ENCODE assay signal across 18 cellular contexts in the genomic region with DNA sequence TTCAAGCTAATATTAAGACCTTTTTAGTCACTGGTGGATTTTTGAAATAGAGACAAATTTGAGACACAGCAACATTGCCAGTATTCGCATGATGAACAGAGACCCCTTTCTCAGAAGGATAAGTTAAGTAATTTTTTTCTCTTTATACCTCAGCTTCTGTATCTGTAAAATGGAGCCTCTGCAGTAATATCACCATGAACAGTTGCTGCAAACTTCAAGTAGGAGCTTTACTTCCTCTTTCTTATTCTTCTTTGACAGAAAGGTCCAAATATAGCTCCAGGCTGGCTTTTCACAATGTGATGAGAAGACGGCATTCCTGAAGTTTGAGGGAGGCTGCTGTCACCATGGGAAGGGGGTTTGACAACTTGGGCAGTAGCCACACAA.
DNase-seq lines count a peak whose midpoint lies in the region; ATAC-seq and TF ChIP-seq lines count a peak whose summit lies in the region.
"Had no signal": no experiment of that assay in that cellular context is flagged by ENCODE, and none has a peak within 500 bp of the region (broad histone marks: within the 10 kb centered on the region; RNA-seq: fewer than 3 reads in every experiment).

No MANE protein-coding gene starts in this region.

- POLR2A ChIA-PET in SK-N-SH (lab: Yijun Ruan, JAX), result interaction anchor here (0.9 to 1.5 kb wide), 7 partner anchors 11 to 351 kb away, joined by 3 to 12 read pairs (median 6); no protein-coding TSS in a partner anchor

- H3K9me3 Mint-ChIP-seq in activated T-cell treated with anti-CD3 and anti-CD28 coated beads, Interleukin-2, amount 50 U/mL, for 4 hours, result no peaks in the 10 kb centered on the region
- peaks cover 0 to 7% (median under 1%) of the 10 kb centered on the region in 6 donors for H3K9me3 Mint-ChIP-seq in immature natural killer cell

- intact Hi-C loops in dorsolateral prefrontal cortex (cut with DNase I), result no loop called here

- TF ChIP-seq CTCF in SK-N-SH (IDR thresholded peaks at IDR 0.05), result no peak
- no peak for TF ChIP-seq CTCF in dorsolateral prefrontal cortex (IDR thresholded peaks at IDR 0.05 in 54 of 56, conservative IDR thresholded peaks at IDR 0.05 in 2 of 56; ENCODE audit: low read depth in 1 of 56, partially characterized antibody in 56 of 56)

- H3K9ac ChIP-seq in SK-N-SH, result no peak overlapping the region
- H3K9ac ChIP-seq: BLaER1 treated with 17β-estradiol and CSF1 and Interleukin-3, amounts not matched to agents 10 nM and 100 nM had no signal

- TF ChIP-seq RAD21 in SK-N-SH (IDR thresholded peaks at IDR 0.05; ENCODE audit: low read length), result no peak

- 11% methylated on average over 2 of the region's 2 CpGs for WGBS in SK-N-SH (ENCODE audit: low lambda C conversion rate)

- H3K27ac Mint-ChIP-seq in immature natural killer cell, result no peak overlapping the region

- H3K4me3 ChIP-seq in SK-N-SH (ENCODE audit: low read depth in 2 of 2, low read length in 1 of 2) (no peak overlapping the region), dorsolateral prefrontal cortex (no peak overlapping the region)
- H3K4me3 ChIP-seq: BLaER1 treated with 17β-estradiol and CSF1 and Interleukin-3, amounts not matched to agents 10 nM and 100 nM; Peyer's patch had no signal

- H3K4me1 Mint-ChIP-seq in activated T-cell treated with anti-CD3 and anti-CD28 coated beads, Interleukin-2, amount 50 U/mL, for 4 hours (ENCODE audit: low read depth), result no peaks in the 10 kb centered on the region
- H3K4me1 Mint-ChIP-seq in immature natural killer cell, result no peaks in the 10 kb centered on the region

- no peaks in the 10 kb centered on the region for H3K36me3 Mint-ChIP-seq in activated T-cell treated with anti-CD3 and anti-CD28 coated beads, Interleukin-2, amount 50 U/mL, for 4 hours (ENCODE audit: insufficient read depth)
- no peaks in the 10 kb centered on the region for H3K36me3 Mint-ChIP-seq in immature natural killer cell

- no peak overlapping the region for H3K4me2 ChIP-seq in SK-N-SH
- H3K4me2 ChIP-seq: BLaER1 treated with 17β-estradiol and CSF1 and Interleukin-3, amounts not matched to agents 10 nM and 100 nM had no signal

- CTCF ChIA-PET in SK-N-SH (lab: Yijun Ruan, JAX), result interaction anchor here (0.7 to 2.7 kb wide), 14 partner anchors 11 to 377 kb away, joined by 3 to 29 read pairs (median 3); no protein-coding TSS in a partner anchor

- TF ChIP-seq EP300 in SK-N-SH (IDR thresholded peaks at IDR 0.05; ENCODE audit: borderline replicate concordance in 1 of 2, low read depth in 1 of 2, low read length in 1 of 2), result no peak

- H3K27ac ChIP-seq in SK-N-SH (ENCODE audit: low read depth in 2 of 2, low read length in 1 of 2) (peak overlapping the region; percentile 12 to 99; a peak in 2 of 4 replicates), dorsolateral prefrontal cortex (peak overlapping the region in 34 of 59 donors; percentile 1 to 77 (median 51))
- H3K27ac ChIP-seq: BLaER1 treated with 17β-estradiol and CSF1 and Interleukin-3, amounts not matched to agents 10 nM and 100 nM; HL-60; Peyer's patch had no signal

- H3K4me3 Mint-ChIP-seq in activated T-cell treated with anti-CD3 and anti-CD28 coated beads, Interleukin-2, amount 50 U/mL, for 4 hours, result no peak overlapping the region
- no peak overlapping the region for H3K4me3 Mint-ChIP-seq in immature natural killer cell

- no peaks in the 10 kb centered on the region for H3K27me3 Mint-ChIP-seq in activated T-cell treated with anti-CD3 and anti-CD28 coated beads, Interleukin-2, amount 50 U/mL, for 4 hours (ENCODE audit: low read depth)
- H3K27me3 Mint-ChIP-seq in immature natural killer cell (ENCODE audit: low read depth in 3 of 3), result peaks cover 0 to 2% (median 0%) of the 10 kb centered on the region in 3 donors

- H3K79me2 ChIP-seq in SK-N-SH (ENCODE audit: insufficient read depth), result no peaks in the 10 kb centered on the region

- H3F3A ChIP-seq in SK-N-SH (replicated peaks; ENCODE audit: insufficient read depth), result no peaks in the 10 kb centered on the region

- DNase-seq in SK-N-SH, result no peak
- peak; percentile 49 for DNase-seq in MV-4-11 (lab: John Stamatoyannopoulos, UW)
- no peak for DNase-seq in dorsolateral prefrontal cortex
- no peak for DNase-seq in activated naive CD4-positive, alpha-beta T cell (lab: John Stamatoyannopoulos, UW)
- DNase-seq in activated T-cell treated with anti-CD3 and anti-CD28 coated beads, Interleukin-2, amount 50 U/mL, for 4 hours, result no peak
- no peak for DNase-seq in activated CD4-positive, alpha-beta T cell treated with anti-CD3 and anti-CD28 coated beads, Interleukin-2, amount 50 U/mL, for 1 hour
- DNase-seq in immature natural killer cell, result no peak
- DNase-seq: DMS 273 treated with DMSO at 0.1 percent for 48 hours, EL, HCEC 1CT, NCI-H1092 treated with DMSO at 0.1 percent for 48 hours, NCI-H1694, NCI-H69, Peyer's patch, SHP77 had no signal

- H3K4me1 ChIP-seq in SK-N-SH (ENCODE audit: control insufficient read depth in 1 of 2, insufficient read depth in 2 of 2, low read depth in 1 of 2, low read length in 1 of 2), result peaks cover 0 to 63% of the 10 kb centered on the region in 2 experiments; a peak in 2 of 4 replicates

- ATAC-seq in SK-N-SH treated with all-trans-retinoic acid at 6 μM for 48 hours, result no peak
- no peak for ATAC-seq in activated T-cell treated with anti-CD3 and anti-CD28 coated beads, Interleukin-2, amount 50 U/mL, for 4 hours

- H3K27me3 ChIP-seq in SK-N-SH (ENCODE audit: insufficient read depth) (no peaks in the 10 kb centered on the region), dorsolateral prefrontal cortex (peaks cover 0 to 6% (median 0%) of the 10 kb centered on the region in 45 donors)
- H3K27me3 ChIP-seq: BLaER1 treated with 17β-estradiol and CSF1 and Interleukin-3, amounts not matched to agents 10 nM and 100 nM; Peyer's patch had no signal

- H3K9me2 ChIP-seq in SK-N-SH, result no peaks in the 10 kb centered on the region

- H4K20me1 ChIP-seq in SK-N-SH (ENCODE audit: insufficient read depth), result no peaks in the 10 kb centered on the region
- H4K20me1 ChIP-seq: BLaER1 treated with 17β-estradiol and CSF1 and Interleukin-3, amounts not matched to agents 10 nM and 100 nM had no signal

- no peak overlapping the region for H2AFZ ChIP-seq in SK-N-SH (ENCODE audit: low read depth)

- H3K9me3 ChIP-seq in SK-N-SH, result 0 out of 2 replicates have a peak, but pooled peaks cover 8% of the 10 kb centered on the region
- H3K9me3 ChIP-seq: Peyer's patch had no signal

- no peaks in the 10 kb centered on the region for H3K36me3 ChIP-seq in SK-N-SH (replicated peaks in 1 of 2; ENCODE audit: control insufficient read depth in 1 of 2, insufficient read depth in 2 of 2, low read length in 1 of 2)
- H3K36me3 ChIP-seq: BLaER1 treated with 17β-estradiol and CSF1 and Interleukin-3, amounts not matched to agents 10 nM and 100 nM; Peyer's patch had no signal

TF ChIP-seq in SK-N-SH, 30 proteins besides CTCF, POLR2A, EP300 and RAD21 (continues in another document):
- no peak for TF ChIP-seq CHD2 (IDR thresholded peaks at IDR 0.05; ENCODE audit: low read length, partially characterized antibody)
- TF ChIP-seq RCOR1 (IDR thresholded peaks at IDR 0.05; ENCODE audit: low read length), result no peak
- TF ChIP-seq FOXJ3 (CRISPR knock-in tag; IDR thresholded peaks at IDR 0.05), result no peak
- no peak for TF ChIP-seq RXRA (IDR thresholded peaks at IDR 0.05; ENCODE audit: borderline replicate concordance, low read depth)
- no peak for TF ChIP-seq MXI1 (IDR thresholded peaks at IDR 0.05; ENCODE audit: low read depth, low read length)
- no peak for TF ChIP-seq TEAD4 (IDR thresholded peaks at IDR 0.05; ENCODE audit: borderline replicate concordance, insufficient read depth)
- TF ChIP-seq, protein P1, sequence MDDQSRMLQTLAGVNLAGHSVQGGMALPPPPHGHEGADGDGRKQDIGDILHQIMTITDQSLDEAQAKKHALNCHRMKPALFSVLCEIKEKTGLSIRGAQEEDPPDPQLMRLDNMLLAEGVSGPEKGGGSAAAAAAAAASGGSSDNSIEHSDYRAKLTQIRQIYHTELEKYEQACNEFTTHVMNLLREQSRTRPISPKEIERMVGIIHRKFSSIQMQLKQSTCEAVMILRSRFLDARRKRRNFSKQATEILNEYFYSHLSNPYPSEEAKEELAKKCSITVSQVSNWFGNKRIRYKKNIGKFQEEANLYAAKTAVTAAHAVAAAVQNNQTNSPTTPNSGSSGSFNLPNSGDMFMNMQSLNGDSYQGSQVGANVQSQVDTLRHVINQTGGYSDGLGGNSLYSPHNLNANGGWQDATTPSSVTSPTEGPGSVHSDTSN (IDR thresholded peaks at IDR 0.05), result no peak
- no peak for TF ChIP-seq SMC3 (IDR thresholded peaks at IDR 0.05; ENCODE audit: low read depth, low read length)
- no peak for TF ChIP-seq GABPA (IDR thresholded peaks at IDR 0.05; ENCODE audit: low read depth)
- no peak for TF ChIP-seq YY1 (IDR thresholded peaks at IDR 0.05; ENCODE audit: low read depth)
- no peak for TF ChIP-seq FOSL2 (IDR thresholded peaks at IDR 0.05; ENCODE audit: borderline replicate concordance, low read depth)
- no peak for TF ChIP-seq GATA2 (CRISPR knock-in tag; IDR thresholded peaks at IDR 0.05)

TF ChIP-seq in SK-N-SH treated with all-trans-retinoic acid at 6 μM for 48 hours, 23 proteins besides CTCF, POLR2A, EP300 and RAD21 (continues in another document):
- no peak for TF ChIP-seq ARNTL (CRISPR knock-in tag; IDR thresholded peaks at IDR 0.05; ENCODE audit: borderline replicate concordance, low read depth)
- TF ChIP-seq, protein P2, sequence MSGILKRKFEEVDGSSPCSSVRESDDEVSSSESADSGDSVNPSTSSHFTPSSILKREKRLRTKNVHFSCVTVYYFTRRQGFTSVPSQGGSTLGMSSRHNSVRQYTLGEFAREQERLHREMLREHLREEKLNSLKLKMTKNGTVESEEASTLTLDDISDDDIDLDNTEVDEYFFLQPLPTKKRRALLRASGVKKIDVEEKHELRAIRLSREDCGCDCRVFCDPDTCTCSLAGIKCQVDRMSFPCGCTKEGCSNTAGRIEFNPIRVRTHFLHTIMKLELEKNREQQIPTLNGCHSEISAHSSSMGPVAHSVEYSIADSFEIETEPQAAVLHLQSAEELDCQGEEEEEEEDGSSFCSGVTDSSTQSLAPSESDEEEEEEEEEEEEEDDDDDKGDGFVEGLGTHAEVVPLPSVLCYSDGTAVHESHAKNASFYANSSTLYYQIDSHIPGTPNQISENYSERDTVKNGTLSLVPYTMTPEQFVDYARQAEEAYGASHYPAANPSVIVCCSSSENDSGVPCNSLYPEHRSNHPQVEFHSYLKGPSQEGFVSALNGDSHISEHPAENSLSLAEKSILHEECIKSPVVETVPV (CRISPR knock-in tag; IDR thresholded peaks at IDR 0.05), result no peak
- no peak for TF ChIP-seq ZNF565 (CRISPR knock-in tag; conservative IDR thresholded peaks at IDR 0.05; ENCODE audit: low read depth)
- TF ChIP-seq SNAI2 (CRISPR knock-in tag; IDR thresholded peaks at IDR 0.05), result no peak
